In genomic region chr4:188993871-188994270, GRCh38 we compare ENCODE assay signal across 22 cellular contexts.
DNase-seq lines count a peak whose midpoint lies in the region; ATAC-seq and TF ChIP-seq lines count a peak whose summit lies in the region.
"Had no signal": no experiment of that assay in that cellular context is flagged by ENCODE, and none has a peak within 500 bp of the region (broad histone marks: within the 10 kb centered on the region; RNA-seq: fewer than 3 reads in every experiment).

No MANE protein-coding gene starts in this region.

- H2BK12ac ChIP-seq in H9 (ENCODE audit: insufficient read length, low read depth, low read length): no peak overlapping the region

- ATAC-seq in GM23338: no peak
- ATAC-seq: CD8-positive, alpha-beta T cell had no signal

- no peak overlapping the region for H3K4ac ChIP-seq in H9 (ENCODE audit: low read depth, low read length)

- in situ Hi-C loops in ACHN (cut with HindIII; ENCODE audit: low pct_ligation_motif_present, low pct_unique_long_range_greater_than_20kb, low sequenced_read_pairs): no loop called here

- no peak overlapping the region for H3T11ph ChIP-seq in H9 (ENCODE audit: low read length)

- TF ChIP-seq CTCF in GM23338 (conservative IDR thresholded peaks at IDR 0.05; ENCODE audit: low read depth in 2 of 2) (no peak), H9 (conservative IDR thresholded peaks at IDR 0.05) (no peak), osteocyte (IDR thresholded peaks at IDR 0.05) (no peak)

- H3K36me3 Mint-ChIP-seq in GM23338 (ENCODE audit: low read depth): peaks cover 4% of the 10 kb centered on the region; the same call in 1 of the 3 replicates
- H3K36me3 Mint-ChIP-seq in H9 (ENCODE audit: insufficient read depth in 1 of 3, low read depth in 3 of 3): peaks cover 0 to 10% (median 0%) of the 10 kb centered on the region in 3 experiments; a peak in 2 of 7 replicates
- no peaks in the 10 kb centered on the region for H3K36me3 Mint-ChIP-seq in osteocyte (ENCODE audit: unreplicated experiment)
- H3K36me3 Mint-ChIP-seq: CD8-positive, alpha-beta T cell had no signal

- no peaks in the 10 kb centered on the region for H3K27me3 ChIP-seq in GM23338 (ENCODE audit: insufficient read depth)
- H3K27me3 ChIP-seq in H9 (ENCODE audit: insufficient read depth, low read length): no peaks in the 10 kb centered on the region

- no peak overlapping the region for H3K27ac Mint-ChIP-seq in GM23338
- no peak overlapping the region for H3K27ac Mint-ChIP-seq in H9
- no peak overlapping the region for H3K27ac Mint-ChIP-seq in osteocyte (ENCODE audit: unreplicated experiment)
- H3K27ac Mint-ChIP-seq: B cell; CD8-positive, alpha-beta T cell; T-helper 2 cell treated with Interferon-gamma antibody and Interleukin-4, amounts not matched to agents 5 μg/mL and 100 μg/mL, for 36 hours had no signal

- H3K14ac ChIP-seq in H9 (ENCODE audit: insufficient read depth, low read length): no peak overlapping the region

- no peak overlapping the region for H3K23ac ChIP-seq in H9 (ENCODE audit: insufficient read length, low read depth, low read length)

- no peak overlapping the region for H3K9ac ChIP-seq in H9 (ENCODE audit: extremely low read depth, insufficient read length, low read length)

- no peak overlapping the region for H2AK5ac ChIP-seq in H9 (ENCODE audit: insufficient read length, low read length)

- peak overlapping the region; percentile 73; the same call in 1 of the 2 replicates for H2AFZ ChIP-seq in GM23338
- H2AFZ ChIP-seq in H9 (ENCODE audit: low read length): peak overlapping the region; percentile 22

- no peak overlapping the region for H3K27ac ChIP-seq in GM23338 (ENCODE audit: low read depth)
- H3K27ac ChIP-seq in H9 (ENCODE audit: insufficient read length, low read depth, low read length): no peak overlapping the region
- H3K27ac ChIP-seq: C4-2B, RWPE1 had no signal

- DNase-seq in GM23338 (ENCODE audit: low spot score): no peak
- no peak for DNase-seq in H9
- peak; percentile 36 to 65 for DNase-seq in NCI-H1930 (lab: John Stamatoyannopoulos, UW)
- DNase-seq in RPMI8226: peak; percentile 85
- DNase-seq in ACHN: no peak
- no peak for DNase-seq in stimulated activated CD4-positive, alpha-beta T cell treated with anti-CD3 and anti-CD28 coated beads, Interleukin-4, amount 100 ng/mL, for 1 hour
- no peak for DNase-seq in osteocyte (ENCODE audit: extremely low spot score, unreplicated experiment)
- DNase-seq: Caco-2; CD8-positive, alpha-beta T cell; DMS79 treated with DMSO at 0.1 percent for 48 hours; Kasumi-1; MV-4-11; NCI-H1105; NCI-H1436 treated with DMSO at 0.1 percent for 48 hours; NCI-H2081; NCI-H446 treated with DMSO at 0.1 percent for 48 hours; NCI-H774; T-helper 1 cell had no signal

- no peak overlapping the region for H3K56ac ChIP-seq in H9 (ENCODE audit: insufficient read length, low read depth, low read length)

- no peaks in the 10 kb centered on the region for H3K79me2 ChIP-seq in GM23338 (replicated peaks; ENCODE audit: insufficient read depth)
- no peaks in the 10 kb centered on the region for H3K79me2 ChIP-seq in H9 (ENCODE audit: insufficient read depth, low read length)

- H3K9me3 Mint-ChIP-seq in GM23338: 0 out of 3 replicates have a peak, but pooled peaks cover 4% of the 10 kb centered on the region
- H3K9me3 Mint-ChIP-seq in H9: peaks cover 0 to 4% of the 10 kb centered on the region in 2 experiments; a peak in 1 of 5 replicates
- H3K9me3 Mint-ChIP-seq in osteocyte (ENCODE audit: unreplicated experiment): peaks cover 3% of the 10 kb centered on the region

- no CpG with 5 or more reads among the region's 6 CpGs for WGBS in H9 (ENCODE audit: extremely low coverage, insufficient read length, low lambda C conversion rate)

- H2BK5ac ChIP-seq in H9 (ENCODE audit: insufficient read length, low read length): no peak overlapping the region

- H2BK120ac ChIP-seq in H9 (ENCODE audit: low read depth, low read length, poor library complexity, severe bottlenecking): no peak overlapping the region

- H3K23me2 ChIP-seq in H9 (ENCODE audit: insufficient read length, low read depth, low read length, poor library complexity, severe bottlenecking): no peaks in the 10 kb centered on the region

- no peak overlapping the region for H4K5ac ChIP-seq in H9 (ENCODE audit: insufficient read length, low read depth, low read length)

- no peak overlapping the region for H3K18ac ChIP-seq in H9 (ENCODE audit: insufficient read length, low read depth, low read length)

- no peak overlapping the region for H2BK15ac ChIP-seq in H9 (ENCODE audit: low read depth, low read length)

- H3F3A ChIP-seq in GM23338 (replicated peaks; ENCODE audit: low read depth): no peaks in the 10 kb centered on the region

- no peaks in the 10 kb centered on the region for H3K9me2 ChIP-seq in GM23338 (ENCODE audit: insufficient read depth)

- H3K9me3 ChIP-seq in H9 (ENCODE audit: control insufficient read depth, low read depth, low read length): no peaks in the 10 kb centered on the region
- H3K9me3 ChIP-seq: Caco-2 had no signal

- H3K27me3 Mint-ChIP-seq in GM23338 (ENCODE audit: insufficient read depth, low read depth, poor library complexity) (no peaks in the 10 kb centered on the region), H9 (ENCODE audit: low read depth) (no peaks in the 10 kb centered on the region), osteocyte (ENCODE audit: unreplicated experiment) (no peaks in the 10 kb centered on the region)
- H3K27me3 Mint-ChIP-seq: B cell had no signal

- H3K4me3 ChIP-seq in GM23338: no peak overlapping the region

- H3K4me1 Mint-ChIP-seq in GM23338: peaks cover 5% of the 10 kb centered on the region; the same call in 1 of the 3 replicates
- H3K4me1 Mint-ChIP-seq in H9: peaks cover 2 to 8% of the 10 kb centered on the region in 2 experiments
- H3K4me1 Mint-ChIP-seq in osteocyte (ENCODE audit: unreplicated experiment): peaks cover 9% of the 10 kb centered on the region
- H3K4me1 Mint-ChIP-seq: B cell had no signal

- no peaks in the 10 kb centered on the region for H3K79me1 ChIP-seq in H9 (ENCODE audit: insufficient read depth, low read depth, low read length, poor library complexity, severe bottlenecking)

- H3K4me2 ChIP-seq in GM23338 (no peak overlapping the region), H9 (ENCODE audit: insufficient read depth, insufficient read length, low read length) (no peak overlapping the region)

- H3K4me3 Mint-ChIP-seq in GM23338: no peak overlapping the region
- no peak overlapping the region for H3K4me3 Mint-ChIP-seq in H9
- no peak overlapping the region for H3K4me3 Mint-ChIP-seq in osteocyte (ENCODE audit: unreplicated experiment)
- H3K4me3 Mint-ChIP-seq: B cell; CD8-positive, alpha-beta T cell; T-helper 2 cell treated with Interferon-gamma antibody and Interleukin-4, amounts not matched to agents 5 μg/mL and 100 μg/mL, for 36 hours had no signal

- no peak overlapping the region for H2BK20ac ChIP-seq in H9 (ENCODE audit: low read depth, low read length, poor library complexity, severe bottlenecking)

- no peaks in the 10 kb centered on the region for H3K4me1 ChIP-seq in GM23338 (ENCODE audit: insufficient read depth)
- no peaks in the 10 kb centered on the region for H3K4me1 ChIP-seq in H9 (ENCODE audit: insufficient read depth, low read length)
- H3K4me1 ChIP-seq: Caco-2 had no signal

- no peaks in the 10 kb centered on the region for H4K20me1 ChIP-seq in GM23338 (replicated peaks; ENCODE audit: insufficient read depth)
- H4K20me1 ChIP-seq in H9 (ENCODE audit: control insufficient read depth, insufficient read depth, insufficient read length): no peaks in the 10 kb centered on the region

- H4K8ac ChIP-seq in H9 (replicated peaks; ENCODE audit: insufficient read length, low read depth, low read length): no peak overlapping the region

- H4K91ac ChIP-seq in H9 (ENCODE audit: insufficient read length, low read depth, low read length): no peak overlapping the region

- H3K36me3 ChIP-seq in GM23338 (ENCODE audit: insufficient read depth): no peaks in the 10 kb centered on the region

TF ChIP-seq in GM23338, 12 proteins besides CTCF, POLR2A, EP300 and RAD21 (continues in another document):
- TF ChIP-seq ZNF114 (CRISPR knock-in tag; IDR thresholded peaks at IDR 0.05): no peak
- no peak for TF ChIP-seq JUNB (IDR thresholded peaks at IDR 0.05; ENCODE audit: unreplicated experiment)
- TF ChIP-seq EZH2phosphoT487 (IDR thresholded peaks at IDR 0.05; ENCODE audit: unreplicated experiment): no peak
- no peak for TF ChIP-seq NANOG (IDR thresholded peaks at IDR 0.05; ENCODE audit: borderline replicate concordance)
- TF ChIP-seq CREB1 (CRISPR knock-in tag; IDR thresholded peaks at IDR 0.05; ENCODE audit: low read depth): no peak
- TF ChIP-seq STAT1 (IDR thresholded peaks at IDR 0.05; ENCODE audit: unreplicated experiment): no peak
- no peak for TF ChIP-seq ZNF331 (CRISPR knock-in tag; IDR thresholded peaks at IDR 0.05; ENCODE audit: low read depth)
- no peak for TF ChIP-seq ETS1 (IDR thresholded peaks at IDR 0.05)
- TF ChIP-seq POLR2AphosphoS5 (IDR thresholded peaks at IDR 0.05; ENCODE audit: low read depth): no peak
- TF ChIP-seq EZH2 (IDR thresholded peaks at IDR 0.05; ENCODE audit: low read depth, unreplicated experiment): no peak

Comparison
In these comparisons a context has a peak if more than half of its experiments do, and no peak if none do; other contexts are left out.
1. DNase-seq: peak in NCI-H1930 (2 of 2) and RPMI8226 (single experiment); none in GM23338 (single experiment), H9 (single experiment), ACHN (single experiment), stimulated activated CD4-positive, alpha-beta T cell treated with anti-CD3 and anti-CD28 coated beads, Interleukin-4, amount 100 ng/mL, for 1 hour (single experiment) and osteocyte (single experiment).